In genomic region chr12:24945039-24945438, GRCh38 we compare ENCODE assay signal across 1 cellular context.
TF ChIP-seq lines count a peak whose summit lies in the region.

No MANE protein-coding gene starts in this region.

TF ChIP-seq in GM12878, 131 proteins besides CTCF, POLR2A, EP300 and RAD21:
- TF ChIP-seq PAX5 (IDR thresholded peaks at IDR 0.05; ENCODE audit: borderline replicate concordance, low read depth, low read length) (no peak), NRF1 (conservative IDR thresholded peaks at IDR 0.05; ENCODE audit: low read depth, low read length) (no peak), SP1 (IDR thresholded peaks at IDR 0.05; ENCODE audit: low read depth, low read length) (no peak), NR2F1 (conservative IDR thresholded peaks at IDR 0.05) (no peak), POU2F2 (IDR thresholded peaks at IDR 0.05; ENCODE audit: borderline replicate concordance, low read depth, low read length) (no peak), GABPA (IDR thresholded peaks at IDR 0.05; ENCODE audit: low read depth) (no peak), NFIC (IDR thresholded peaks at IDR 0.05; ENCODE audit: low read depth, low read length) (no peak), LARP7 (IDR thresholded peaks at IDR 0.05) (no peak), MTA2 (IDR thresholded peaks at IDR 0.05; ENCODE audit: low read depth) (no peak)
